8 cellular contexts compared by ENCODE assay signal in genomic region chr9:129481824-129482511, GRCh38.
DNase-seq lines count a peak whose midpoint lies in the region; ATAC-seq and TF ChIP-seq lines count a peak whose summit lies in the region.

No MANE protein-coding gene starts in this region.

- peak overlapping the region; percentile 70 for H3K4me3 ChIP-seq in left ventricle myocardium inferior

- no peaks in the 10 kb centered on the region for H3K36me3 Mint-ChIP-seq in activated CD4-positive, alpha-beta memory T cell treated with anti-CD3 and anti-CD28 coated beads for 36 hours

- ATAC-seq in GM18858 (IDR thresholded peaks at IDR 0.05; ENCODE audit: unreplicated experiment) (no peak), HG03135 (IDR thresholded peaks at IDR 0.05; ENCODE audit: unreplicated experiment) (no peak)

- intact Hi-C loops in activated CD4-positive, alpha-beta memory T cell treated with anti-CD3 and anti-CD28 coated beads for 36 hours (cut with micrococcal nuclease): loop anchor here (5.0 kb wide), 1 partner anchor 70 kb away; no protein-coding TSS in a partner anchor
- intact Hi-C loops in left ventricle myocardium inferior (cut with micrococcal nuclease): loop anchor here (10.0 kb wide), 1 partner anchor 307 kb away; the partner anchor contains the start of gene IER5L

- peak; percentile 54 for DNase-seq in HCEC 1CT
- no peak for DNase-seq in activated CD4-positive, alpha-beta memory T cell treated with anti-CD3 and anti-CD28 coated beads for 36 hours
- DNase-seq in left ventricle myocardium inferior: peak; percentile 62
- DNase-seq in retina: peak; percentile 75
- no peak for DNase-seq in inferior parietal cortex (ENCODE audit: extremely low spot score)
- DNase-seq in NCI-H1694 treated with DMSO at 0.1 percent for 48 hours (lab: John Stamatoyannopoulos, UW): no peak

- peak overlapping the region; percentile 98 for H3K27ac ChIP-seq in left ventricle myocardium inferior (replicated peaks)

- peaks cover 35% of the 10 kb centered on the region for H3K4me1 Mint-ChIP-seq in activated CD4-positive, alpha-beta memory T cell treated with anti-CD3 and anti-CD28 coated beads for 36 hours (ENCODE audit: low read depth)

- no peak overlapping the region for H3K27ac Mint-ChIP-seq in activated CD4-positive, alpha-beta memory T cell treated with anti-CD3 and anti-CD28 coated beads for 36 hours

- no peaks in the 10 kb centered on the region for H3K36me3 ChIP-seq in left ventricle myocardium inferior

- peak; percentile 12 for TF ChIP-seq CTCF in left ventricle myocardium inferior (IDR thresholded peaks at IDR 0.05; ENCODE audit: borderline replicate concordance)

- peaks cover 76% of the 10 kb centered on the region for H3K4me1 ChIP-seq in left ventricle myocardium inferior

- H3K9me3 ChIP-seq in left ventricle myocardium inferior (replicated peaks): no peaks in the 10 kb centered on the region

- H3K27me3 ChIP-seq in left ventricle myocardium inferior (ENCODE audit: low read depth): no peaks in the 10 kb centered on the region

- CTCF ChIA-PET in activated CD4-positive, alpha-beta memory T cell treated with anti-CD3 and anti-CD28 coated beads for 36 hours (lab: Charles Lee): interaction anchor here (1.8 to 1.9 kb wide), 2 partner anchors 14 to 342 kb away, joined by 4 to 6 read pairs; no protein-coding TSS in a partner anchor

- peak overlapping the region; percentile 8 for H3K4me3 Mint-ChIP-seq in activated CD4-positive, alpha-beta memory T cell treated with anti-CD3 and anti-CD28 coated beads for 36 hours

- POLR2A ChIA-PET in activated CD4-positive, alpha-beta memory T cell treated with anti-CD3 and anti-CD28 coated beads for 36 hours (lab: Charles Lee): interaction anchor here (1.0 to 4.7 kb wide), 2 partner anchors 12 to 22 kb away, joined by 3 to 22 read pairs; no protein-coding TSS in a partner anchor

- H3K27me3 Mint-ChIP-seq in activated CD4-positive, alpha-beta memory T cell treated with anti-CD3 and anti-CD28 coated beads for 36 hours: peaks cover 2% of the 10 kb centered on the region

- no peaks in the 10 kb centered on the region for H3K9me3 Mint-ChIP-seq in activated CD4-positive, alpha-beta memory T cell treated with anti-CD3 and anti-CD28 coated beads for 36 hours

Comparison
In these comparisons a context has a peak if more than half of its experiments do, and no peak if none do; other contexts are left out.
1. DNase-seq: peak in HCEC 1CT (single experiment), left ventricle myocardium inferior (single experiment) and retina (single experiment); none in activated CD4-positive, alpha-beta memory T cell treated with anti-CD3 and anti-CD28 coated beads for 36 hours (single experiment), inferior parietal cortex (single experiment) and NCI-H1694 treated with DMSO at 0.1 percent for 48 hours (single experiment).